Comparison of ENCODE assay signal across 10 cellular contexts in the genomic region with DNA sequence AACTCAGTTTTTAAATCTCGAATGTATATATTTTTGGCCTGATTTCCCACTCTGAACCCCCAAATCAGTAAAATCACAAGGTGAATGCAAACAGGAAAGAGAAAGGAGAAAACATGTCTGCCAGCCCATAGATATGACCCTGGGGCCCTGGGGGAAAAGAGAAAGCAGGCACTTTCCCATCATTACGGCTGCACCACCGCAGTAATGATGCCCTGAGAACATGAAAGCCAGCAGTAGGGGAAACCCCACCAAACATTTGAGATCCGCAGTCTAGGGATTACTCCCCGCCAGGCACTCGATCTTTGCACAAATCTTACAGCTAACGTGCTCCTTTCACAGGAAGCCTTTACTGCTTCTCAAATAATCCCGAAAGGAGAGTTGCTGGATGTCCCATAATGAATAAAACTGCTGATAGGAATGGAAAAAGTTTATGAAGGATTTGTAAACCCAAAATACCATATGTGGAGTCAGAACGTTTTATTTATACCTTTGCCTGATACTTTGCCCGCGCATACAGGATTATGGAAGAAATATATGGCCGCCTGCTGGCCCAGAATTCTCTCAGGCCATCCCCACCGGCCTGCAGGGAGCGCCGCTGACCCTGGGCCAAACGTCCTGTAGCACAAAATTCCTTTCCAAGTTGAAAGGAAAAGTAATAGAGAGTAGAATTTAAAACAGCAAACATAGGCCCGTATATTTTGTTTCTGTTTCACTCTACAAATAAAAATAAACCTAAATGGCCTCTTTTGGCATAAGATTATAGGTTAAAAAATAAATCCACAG.
DNase-seq lines count a peak whose midpoint lies in the region; ATAC-seq lines count a peak whose summit lies in the region.
"Had no signal": no experiment of that assay in that cellular context is flagged by ENCODE, and none has a peak within 500 bp of the region (broad histone marks: within the 10 kb centered on the region; RNA-seq: fewer than 3 reads in every experiment).

No MANE protein-coding gene starts in this region.

- H3K9me3 ChIP-seq in CD4-positive, CD25-positive, alpha-beta regulatory T cell (ENCODE audit: control insufficient read depth in 2 of 2, low read length in 2 of 2), result no peaks in the 10 kb centered on the region
- H3K9me3 ChIP-seq: Caco-2 had no signal

- ATAC-seq in CD4-positive, CD25-positive, alpha-beta regulatory T cell (ENCODE audit: low read depth in 2 of 2), result no peak
- ATAC-seq in GM19351 (IDR thresholded peaks at IDR 0.05; ENCODE audit: unreplicated experiment), result peak; percentile 33
- ATAC-seq in HG03060 (IDR thresholded peaks at IDR 0.05; ENCODE audit: low read depth, unreplicated experiment), result peak; percentile 31

- peak overlapping the region in 2 of 3 donors; percentile 84 to 98 for H3K27ac Mint-ChIP-seq in CD4-positive, CD25-positive, alpha-beta regulatory T cell
- H3K27ac Mint-ChIP-seq in activated naive CD8-positive, alpha-beta T cell, result peak overlapping the region; percentile 99

- H3K4me1 ChIP-seq in CD4-positive, CD25-positive, alpha-beta regulatory T cell (ENCODE audit: control insufficient read depth, insufficient read depth, low read length, poor library complexity, severe bottlenecking), result peaks cover 7% of the 10 kb centered on the region

- H3K27me3 Mint-ChIP-seq in CD4-positive, CD25-positive, alpha-beta regulatory T cell, result peaks cover 5% of the 10 kb centered on the region
- H3K27me3 Mint-ChIP-seq in activated naive CD8-positive, alpha-beta T cell, result no peaks in the 10 kb centered on the region

- H3K36me3 Mint-ChIP-seq in CD4-positive, CD25-positive, alpha-beta regulatory T cell, result no peaks in the 10 kb centered on the region
- H3K36me3 Mint-ChIP-seq in activated naive CD8-positive, alpha-beta T cell, result peaks cover 11% of the 10 kb centered on the region

- H3K36me3 ChIP-seq in CD4-positive, CD25-positive, alpha-beta regulatory T cell (ENCODE audit: control insufficient read depth, insufficient read depth, low read length), result no peaks in the 10 kb centered on the region

- peaks cover 0 to 2% (median 0%) of the 10 kb centered on the region in 7 donors for H3K9me3 Mint-ChIP-seq in CD4-positive, CD25-positive, alpha-beta regulatory T cell
- H3K9me3 Mint-ChIP-seq in activated naive CD8-positive, alpha-beta T cell (ENCODE audit: low read depth), result peaks cover 14% of the 10 kb centered on the region

- peak overlapping the region; percentile 56 for H3K27ac ChIP-seq in CD4-positive, CD25-positive, alpha-beta regulatory T cell (ENCODE audit: insufficient read depth, low read length, poor library complexity, severe bottlenecking)

- no peak for DNase-seq in CD4-positive, CD25-positive, alpha-beta regulatory T cell
- DNase-seq in activated gamma-delta T cell treated with Interleukin-2 at 50 U/mL for 16 hours, result no peak
- no peak for DNase-seq in DMS 273 (lab: John Stamatoyannopoulos, UW; ENCODE audit: unreplicated experiment)
- DNase-seq in superior temporal gyrus (ENCODE audit: extremely low spot score), result no peak
- no peak for DNase-seq in T-helper 9 cell
- DNase-seq: Caco-2, NCI-H1092 treated with DMSO at 0.1 percent for 48 hours had no signal

- no peaks in the 10 kb centered on the region for H3K27me3 ChIP-seq in CD4-positive, CD25-positive, alpha-beta regulatory T cell (ENCODE audit: control insufficient read depth, insufficient read depth, low read length)

- peaks cover 5 to 25% (median 8%) of the 10 kb centered on the region in 4 donors for H3K4me1 Mint-ChIP-seq in CD4-positive, CD25-positive, alpha-beta regulatory T cell
- peaks cover 37% of the 10 kb centered on the region for H3K4me1 Mint-ChIP-seq in activated naive CD8-positive, alpha-beta T cell (ENCODE audit: low read depth)

- H3K4me3 ChIP-seq in CD4-positive, CD25-positive, alpha-beta regulatory T cell (ENCODE audit: low read depth, low read length), result no peak overlapping the region

- H3K4me3 Mint-ChIP-seq in CD4-positive, CD25-positive, alpha-beta regulatory T cell, result no peak overlapping the region
- peak overlapping the region; percentile 86 for H3K4me3 Mint-ChIP-seq in activated naive CD8-positive, alpha-beta T cell

Comparison
In these comparisons a context has a peak if more than half of its experiments do, and no peak if none do; other contexts are left out.
1. ATAC-seq: peak in GM19351 (single experiment) and HG03060 (single experiment); none in CD4-positive, CD25-positive, alpha-beta regulatory T cell (0 of 2).